Comparison of ENCODE assay signal across 1 cellular context in the genomic region with DNA sequence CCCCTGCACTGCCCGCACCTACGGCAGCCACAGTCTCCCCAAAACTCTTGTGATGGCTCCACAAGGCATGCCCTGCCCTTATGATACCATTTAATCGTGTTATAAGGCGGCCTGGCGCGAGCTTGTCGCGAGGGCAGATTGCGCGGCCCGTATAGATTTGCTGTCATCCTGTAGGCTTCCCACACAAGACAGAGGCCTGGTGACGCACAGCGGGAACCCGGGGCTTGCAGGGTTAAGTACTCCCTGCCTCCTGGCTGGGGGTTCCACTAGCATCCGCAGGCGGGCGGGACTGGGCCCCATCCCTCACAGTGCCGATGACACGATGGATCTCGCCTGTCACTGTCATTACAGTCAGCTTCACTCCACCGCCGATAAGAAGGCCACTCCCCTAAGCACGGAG.
TF ChIP-seq lines count a peak whose summit lies in the region.

No MANE protein-coding gene starts in this region.

TF ChIP-seq in GM23338, 12 proteins besides CTCF, POLR2A, EP300 and RAD21 (continued from another document):
- TF ChIP-seq, protein P1, sequence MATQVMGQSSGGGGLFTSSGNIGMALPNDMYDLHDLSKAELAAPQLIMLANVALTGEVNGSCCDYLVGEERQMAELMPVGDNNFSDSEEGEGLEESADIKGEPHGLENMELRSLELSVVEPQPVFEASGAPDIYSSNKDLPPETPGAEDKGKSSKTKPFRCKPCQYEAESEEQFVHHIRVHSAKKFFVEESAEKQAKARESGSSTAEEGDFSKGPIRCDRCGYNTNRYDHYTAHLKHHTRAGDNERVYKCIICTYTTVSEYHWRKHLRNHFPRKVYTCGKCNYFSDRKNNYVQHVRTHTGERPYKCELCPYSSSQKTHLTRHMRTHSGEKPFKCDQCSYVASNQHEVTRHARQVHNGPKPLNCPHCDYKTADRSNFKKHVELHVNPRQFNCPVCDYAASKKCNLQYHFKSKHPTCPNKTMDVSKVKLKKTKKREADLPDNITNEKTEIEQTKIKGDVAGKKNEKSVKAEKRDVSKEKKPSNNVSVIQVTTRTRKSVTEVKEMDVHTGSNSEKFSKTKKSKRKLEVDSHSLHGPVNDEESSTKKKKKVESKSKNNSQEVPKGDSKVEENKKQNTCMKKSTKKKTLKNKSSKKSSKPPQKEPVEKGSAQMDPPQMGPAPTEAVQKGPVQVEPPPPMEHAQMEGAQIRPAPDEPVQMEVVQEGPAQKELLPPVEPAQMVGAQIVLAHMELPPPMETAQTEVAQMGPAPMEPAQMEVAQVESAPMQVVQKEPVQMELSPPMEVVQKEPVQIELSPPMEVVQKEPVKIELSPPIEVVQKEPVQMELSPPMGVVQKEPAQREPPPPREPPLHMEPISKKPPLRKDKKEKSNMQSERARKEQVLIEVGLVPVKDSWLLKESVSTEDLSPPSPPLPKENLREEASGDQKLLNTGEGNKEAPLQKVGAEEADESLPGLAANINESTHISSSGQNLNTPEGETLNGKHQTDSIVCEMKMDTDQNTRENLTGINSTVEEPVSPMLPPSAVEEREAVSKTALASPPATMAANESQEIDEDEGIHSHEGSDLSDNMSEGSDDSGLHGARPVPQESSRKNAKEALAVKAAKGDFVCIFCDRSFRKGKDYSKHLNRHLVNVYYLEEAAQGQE (IDR thresholded peaks at IDR 0.05; ENCODE audit: unreplicated experiment): no peak
